1 cellular context compared by ENCODE assay signal in the genomic region with DNA sequence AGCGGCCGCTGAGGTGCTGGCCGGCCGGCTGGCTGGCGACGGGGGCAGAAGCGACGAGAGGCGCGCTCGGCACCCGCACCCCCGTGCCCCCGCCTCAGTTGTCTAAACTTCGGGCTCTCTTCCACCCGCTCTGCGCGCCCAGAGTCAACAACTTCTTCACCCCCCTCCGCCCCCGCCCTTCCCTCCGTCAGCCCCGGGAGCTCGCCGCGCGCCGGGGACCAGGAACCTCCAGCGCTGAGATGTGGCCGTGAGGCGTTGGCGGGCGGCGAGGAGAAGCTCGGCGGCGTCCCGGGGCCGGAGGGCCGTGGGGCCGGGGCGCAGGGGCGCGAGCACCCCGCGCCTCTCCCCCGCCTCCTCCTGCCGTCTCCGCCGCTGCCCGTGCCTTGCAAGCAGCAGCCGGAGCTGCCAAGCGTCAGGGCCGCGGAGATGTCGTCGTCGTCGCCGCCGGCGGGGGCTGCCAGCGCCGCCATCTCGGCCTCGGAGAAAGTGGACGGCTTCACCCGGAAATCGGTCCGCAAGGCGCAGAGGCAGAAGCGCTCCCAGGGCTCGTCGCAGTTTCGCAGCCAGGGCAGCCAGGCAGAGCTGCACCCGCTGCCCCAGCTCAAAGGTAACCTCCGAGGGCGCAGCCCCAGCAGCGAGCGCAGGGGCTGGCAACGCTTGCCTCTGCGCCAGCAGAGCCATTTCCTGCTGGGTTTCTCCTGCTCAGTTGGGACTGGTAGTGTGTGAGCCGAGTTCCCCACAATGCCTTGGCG.
TF ChIP-seq lines count a peak whose summit lies in the region.

No MANE protein-coding gene starts in this region.

TF ChIP-seq in HepG2, 621 proteins besides CTCF, POLR2A, EP300 and RAD21 (continued from another document and continues in another):
- TF ChIP-seq, protein P1, sequence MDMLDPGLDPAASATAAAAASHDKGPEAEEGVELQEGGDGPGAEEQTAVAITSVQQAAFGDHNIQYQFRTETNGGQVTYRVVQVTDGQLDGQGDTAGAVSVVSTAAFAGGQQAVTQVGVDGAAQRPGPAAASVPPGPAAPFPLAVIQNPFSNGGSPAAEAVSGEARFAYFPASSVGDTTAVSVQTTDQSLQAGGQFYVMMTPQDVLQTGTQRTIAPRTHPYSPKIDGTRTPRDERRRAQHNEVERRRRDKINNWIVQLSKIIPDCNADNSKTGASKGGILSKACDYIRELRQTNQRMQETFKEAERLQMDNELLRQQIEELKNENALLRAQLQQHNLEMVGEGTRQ (IDR thresholded peaks at IDR 0.05; ENCODE audit: low read depth, low read length): no peak
- TF ChIP-seq, protein P1 (CRISPR knock-in tag; IDR thresholded peaks at IDR 0.05; ENCODE audit: borderline replicate concordance): no peak
- TF ChIP-seq ONECUT2 (CRISPR knock-in tag; IDR thresholded peaks at IDR 0.05) (no peak), ISL2 (CRISPR knock-in tag; IDR thresholded peaks at IDR 0.05) (no peak), ATRX (CRISPR knock-in tag; IDR thresholded peaks at IDR 0.05; ENCODE audit: borderline replicate concordance) (no peak), ZNF546 (CRISPR knock-in tag; conservative IDR thresholded peaks at IDR 0.05) (no peak), ZNF878 (CRISPR knock-in tag; IDR thresholded peaks at IDR 0.05) (peak; percentile 20; the same call in 1 of the 2 replicates), KDM5B (CRISPR knock-in tag; IDR thresholded peaks at IDR 0.05; ENCODE audit: borderline replicate concordance) (peak; percentile 36; the same call in 1 of the 2 replicates), HNF4A (CRISPR knock-in tag; IDR thresholded peaks at IDR 0.05) (no peak), YEATS4 (CRISPR knock-in tag; IDR thresholded peaks at IDR 0.05; ENCODE audit: borderline replicate concordance) (no peak), MATR3 (CRISPR knock-in tag; IDR thresholded peaks at IDR 0.05) (no peak), CEBPG (CRISPR knock-in tag; IDR thresholded peaks at IDR 0.05) (no peak), PITX1 (CRISPR knock-in tag; IDR thresholded peaks at IDR 0.05) (no peak), CHD2 (IDR thresholded peaks at IDR 0.05; ENCODE audit: low read depth, low read length) (no peak), KLF15 (CRISPR knock-in tag; IDR thresholded peaks at IDR 0.05; ENCODE audit: borderline replicate concordance) (no peak), HOXA3 (CRISPR knock-in tag; IDR thresholded peaks at IDR 0.05) (peak; percentile 38; the same call in 1 of the 2 replicates), CENPT (CRISPR knock-in tag; IDR thresholded peaks at IDR 0.05; ENCODE audit: low read depth) (no peak), LCORL (IDR thresholded peaks at IDR 0.05) (no peak), LCORL (CRISPR knock-in tag; IDR thresholded peaks at IDR 0.05) (0 out of 2 replicates have a peak, but pooled peaks have one; percentile 23), ZNF329 (CRISPR knock-in tag; IDR thresholded peaks at IDR 0.05; ENCODE audit: low read depth) (0 out of 2 replicates have a peak, but pooled peaks have one; percentile 32), ZNF251 (CRISPR knock-in tag; IDR thresholded peaks at IDR 0.05) (no peak), ZNF33A (CRISPR knock-in tag; IDR thresholded peaks at IDR 0.05; ENCODE audit: borderline replicate concordance) (no peak), ZFP82 (CRISPR knock-in tag; IDR thresholded peaks at IDR 0.05; ENCODE audit: borderline replicate concordance) (peak; percentile 39), ZSCAN22 (CRISPR knock-in tag; IDR thresholded peaks at IDR 0.05) (no peak), ZNF33B (CRISPR knock-in tag; IDR thresholded peaks at IDR 0.05) (no peak; the same call in 1 of the 2 replicates), PHB2 (IDR thresholded peaks at IDR 0.05; ENCODE audit: partially characterized antibody) (no peak), ZKSCAN5 (CRISPR knock-in tag; IDR thresholded peaks at IDR 0.05) (no peak), ZFP1 (CRISPR knock-in tag; IDR thresholded peaks at IDR 0.05) (no peak), ZNF567 (CRISPR knock-in tag; IDR thresholded peaks at IDR 0.05; ENCODE audit: borderline replicate concordance) (no peak), MAFF (IDR thresholded peaks at IDR 0.05; ENCODE audit: low read depth, low read length) (no peak), MAFK (conservative IDR thresholded peaks at IDR 0.05 in 1 of 2, IDR thresholded peaks at IDR 0.05 in 1 of 2; ENCODE audit: low read length in 2 of 2) (no peak)
- TF ChIP-seq, protein P2, sequence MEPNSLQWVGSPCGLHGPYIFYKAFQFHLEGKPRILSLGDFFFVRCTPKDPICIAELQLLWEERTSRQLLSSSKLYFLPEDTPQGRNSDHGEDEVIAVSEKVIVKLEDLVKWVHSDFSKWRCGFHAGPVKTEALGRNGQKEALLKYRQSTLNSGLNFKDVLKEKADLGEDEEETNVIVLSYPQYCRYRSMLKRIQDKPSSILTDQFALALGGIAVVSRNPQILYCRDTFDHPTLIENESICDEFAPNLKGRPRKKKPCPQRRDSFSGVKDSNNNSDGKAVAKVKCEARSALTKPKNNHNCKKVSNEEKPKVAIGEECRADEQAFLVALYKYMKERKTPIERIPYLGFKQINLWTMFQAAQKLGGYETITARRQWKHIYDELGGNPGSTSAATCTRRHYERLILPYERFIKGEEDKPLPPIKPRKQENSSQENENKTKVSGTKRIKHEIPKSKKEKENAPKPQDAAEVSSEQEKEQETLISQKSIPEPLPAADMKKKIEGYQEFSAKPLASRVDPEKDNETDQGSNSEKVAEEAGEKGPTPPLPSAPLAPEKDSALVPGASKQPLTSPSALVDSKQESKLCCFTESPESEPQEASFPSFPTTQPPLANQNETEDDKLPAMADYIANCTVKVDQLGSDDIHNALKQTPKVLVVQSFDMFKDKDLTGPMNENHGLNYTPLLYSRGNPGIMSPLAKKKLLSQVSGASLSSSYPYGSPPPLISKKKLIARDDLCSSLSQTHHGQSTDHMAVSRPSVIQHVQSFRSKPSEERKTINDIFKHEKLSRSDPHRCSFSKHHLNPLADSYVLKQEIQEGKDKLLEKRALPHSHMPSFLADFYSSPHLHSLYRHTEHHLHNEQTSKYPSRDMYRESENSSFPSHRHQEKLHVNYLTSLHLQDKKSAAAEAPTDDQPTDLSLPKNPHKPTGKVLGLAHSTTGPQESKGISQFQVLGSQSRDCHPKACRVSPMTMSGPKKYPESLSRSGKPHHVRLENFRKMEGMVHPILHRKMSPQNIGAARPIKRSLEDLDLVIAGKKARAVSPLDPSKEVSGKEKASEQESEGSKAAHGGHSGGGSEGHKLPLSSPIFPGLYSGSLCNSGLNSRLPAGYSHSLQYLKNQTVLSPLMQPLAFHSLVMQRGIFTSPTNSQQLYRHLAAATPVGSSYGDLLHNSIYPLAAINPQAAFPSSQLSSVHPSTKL (CRISPR knock-in tag; IDR thresholded peaks at IDR 0.05): no peak
- TF ChIP-seq, protein P3, sequence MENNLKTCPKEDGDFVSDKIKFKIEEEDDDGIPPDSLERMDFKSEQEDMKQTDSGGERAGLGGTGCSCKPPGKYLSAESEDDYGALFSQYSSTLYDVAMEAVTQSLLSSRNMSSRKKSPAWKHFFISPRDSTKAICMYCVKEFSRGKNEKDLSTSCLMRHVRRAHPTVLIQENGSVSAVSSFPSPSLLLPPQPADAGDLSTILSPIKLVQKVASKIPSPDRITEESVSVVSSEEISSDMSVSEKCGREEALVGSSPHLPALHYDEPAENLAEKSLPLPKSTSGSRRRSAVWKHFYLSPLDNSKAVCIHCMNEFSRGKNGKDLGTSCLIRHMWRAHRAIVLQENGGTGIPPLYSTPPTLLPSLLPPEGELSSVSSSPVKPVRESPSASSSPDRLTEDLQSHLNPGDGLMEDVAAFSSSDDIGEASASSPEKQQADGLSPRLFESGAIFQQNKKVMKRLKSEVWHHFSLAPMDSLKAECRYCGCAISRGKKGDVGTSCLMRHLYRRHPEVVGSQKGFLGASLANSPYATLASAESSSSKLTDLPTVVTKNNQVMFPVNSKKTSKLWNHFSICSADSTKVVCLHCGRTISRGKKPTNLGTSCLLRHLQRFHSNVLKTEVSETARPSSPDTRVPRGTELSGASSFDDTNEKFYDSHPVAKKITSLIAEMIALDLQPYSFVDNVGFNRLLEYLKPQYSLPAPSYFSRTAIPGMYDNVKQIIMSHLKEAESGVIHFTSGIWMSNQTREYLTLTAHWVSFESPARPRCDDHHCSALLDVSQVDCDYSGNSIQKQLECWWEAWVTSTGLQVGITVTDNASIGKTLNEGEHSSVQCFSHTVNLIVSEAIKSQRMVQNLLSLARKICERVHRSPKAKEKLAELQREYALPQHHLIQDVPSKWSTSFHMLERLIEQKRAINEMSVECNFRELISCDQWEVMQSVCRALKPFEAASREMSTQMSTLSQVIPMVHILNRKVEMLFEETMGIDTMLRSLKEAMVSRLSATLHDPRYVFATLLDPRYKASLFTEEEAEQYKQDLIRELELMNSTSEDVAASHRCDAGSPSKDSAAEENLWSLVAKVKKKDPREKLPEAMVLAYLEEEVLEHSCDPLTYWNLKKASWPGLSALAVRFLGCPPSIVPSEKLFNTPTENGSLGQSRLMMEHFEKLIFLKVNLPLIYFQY (CRISPR knock-in tag; IDR thresholded peaks at IDR 0.05; ENCODE audit: borderline replicate concordance): no peak
- TF ChIP-seq, protein P4, sequence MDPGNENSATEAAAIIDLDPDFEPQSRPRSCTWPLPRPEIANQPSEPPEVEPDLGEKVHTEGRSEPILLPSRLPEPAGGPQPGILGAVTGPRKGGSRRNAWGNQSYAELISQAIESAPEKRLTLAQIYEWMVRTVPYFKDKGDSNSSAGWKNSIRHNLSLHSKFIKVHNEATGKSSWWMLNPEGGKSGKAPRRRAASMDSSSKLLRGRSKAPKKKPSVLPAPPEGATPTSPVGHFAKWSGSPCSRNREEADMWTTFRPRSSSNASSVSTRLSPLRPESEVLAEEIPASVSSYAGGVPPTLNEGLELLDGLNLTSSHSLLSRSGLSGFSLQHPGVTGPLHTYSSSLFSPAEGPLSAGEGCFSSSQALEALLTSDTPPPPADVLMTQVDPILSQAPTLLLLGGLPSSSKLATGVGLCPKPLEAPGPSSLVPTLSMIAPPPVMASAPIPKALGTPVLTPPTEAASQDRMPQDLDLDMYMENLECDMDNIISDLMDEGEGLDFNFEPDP (CRISPR knock-in tag; conservative IDR thresholded peaks at IDR 0.05): no peak
- TF ChIP-seq, protein P5, sequence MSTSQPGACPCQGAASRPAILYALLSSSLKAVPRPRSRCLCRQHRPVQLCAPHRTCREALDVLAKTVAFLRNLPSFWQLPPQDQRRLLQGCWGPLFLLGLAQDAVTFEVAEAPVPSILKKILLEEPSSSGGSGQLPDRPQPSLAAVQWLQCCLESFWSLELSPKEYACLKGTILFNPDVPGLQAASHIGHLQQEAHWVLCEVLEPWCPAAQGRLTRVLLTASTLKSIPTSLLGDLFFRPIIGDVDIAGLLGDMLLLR (CRISPR knock-in tag; IDR thresholded peaks at IDR 0.05): no peak
- TF ChIP-seq, protein P6, sequence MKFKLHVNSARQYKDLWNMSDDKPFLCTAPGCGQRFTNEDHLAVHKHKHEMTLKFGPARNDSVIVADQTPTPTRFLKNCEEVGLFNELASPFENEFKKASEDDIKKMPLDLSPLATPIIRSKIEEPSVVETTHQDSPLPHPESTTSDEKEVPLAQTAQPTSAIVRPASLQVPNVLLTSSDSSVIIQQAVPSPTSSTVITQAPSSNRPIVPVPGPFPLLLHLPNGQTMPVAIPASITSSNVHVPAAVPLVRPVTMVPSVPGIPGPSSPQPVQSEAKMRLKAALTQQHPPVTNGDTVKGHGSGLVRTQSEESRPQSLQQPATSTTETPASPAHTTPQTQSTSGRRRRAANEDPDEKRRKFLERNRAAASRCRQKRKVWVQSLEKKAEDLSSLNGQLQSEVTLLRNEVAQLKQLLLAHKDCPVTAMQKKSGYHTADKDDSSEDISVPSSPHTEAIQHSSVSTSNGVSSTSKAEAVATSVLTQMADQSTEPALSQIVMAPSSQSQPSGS (CRISPR knock-in tag; IDR thresholded peaks at IDR 0.05): no peak
- TF ChIP-seq, protein P7, sequence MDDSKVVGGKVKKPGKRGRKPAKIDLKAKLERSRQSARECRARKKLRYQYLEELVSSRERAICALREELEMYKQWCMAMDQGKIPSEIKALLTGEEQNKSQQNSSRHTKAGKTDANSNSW (CRISPR knock-in tag; IDR thresholded peaks at IDR 0.05; ENCODE audit: borderline replicate concordance): 0 out of 2 replicates have a peak, but pooled peaks have one; percentile 16
- TF ChIP-seq, protein P8, sequence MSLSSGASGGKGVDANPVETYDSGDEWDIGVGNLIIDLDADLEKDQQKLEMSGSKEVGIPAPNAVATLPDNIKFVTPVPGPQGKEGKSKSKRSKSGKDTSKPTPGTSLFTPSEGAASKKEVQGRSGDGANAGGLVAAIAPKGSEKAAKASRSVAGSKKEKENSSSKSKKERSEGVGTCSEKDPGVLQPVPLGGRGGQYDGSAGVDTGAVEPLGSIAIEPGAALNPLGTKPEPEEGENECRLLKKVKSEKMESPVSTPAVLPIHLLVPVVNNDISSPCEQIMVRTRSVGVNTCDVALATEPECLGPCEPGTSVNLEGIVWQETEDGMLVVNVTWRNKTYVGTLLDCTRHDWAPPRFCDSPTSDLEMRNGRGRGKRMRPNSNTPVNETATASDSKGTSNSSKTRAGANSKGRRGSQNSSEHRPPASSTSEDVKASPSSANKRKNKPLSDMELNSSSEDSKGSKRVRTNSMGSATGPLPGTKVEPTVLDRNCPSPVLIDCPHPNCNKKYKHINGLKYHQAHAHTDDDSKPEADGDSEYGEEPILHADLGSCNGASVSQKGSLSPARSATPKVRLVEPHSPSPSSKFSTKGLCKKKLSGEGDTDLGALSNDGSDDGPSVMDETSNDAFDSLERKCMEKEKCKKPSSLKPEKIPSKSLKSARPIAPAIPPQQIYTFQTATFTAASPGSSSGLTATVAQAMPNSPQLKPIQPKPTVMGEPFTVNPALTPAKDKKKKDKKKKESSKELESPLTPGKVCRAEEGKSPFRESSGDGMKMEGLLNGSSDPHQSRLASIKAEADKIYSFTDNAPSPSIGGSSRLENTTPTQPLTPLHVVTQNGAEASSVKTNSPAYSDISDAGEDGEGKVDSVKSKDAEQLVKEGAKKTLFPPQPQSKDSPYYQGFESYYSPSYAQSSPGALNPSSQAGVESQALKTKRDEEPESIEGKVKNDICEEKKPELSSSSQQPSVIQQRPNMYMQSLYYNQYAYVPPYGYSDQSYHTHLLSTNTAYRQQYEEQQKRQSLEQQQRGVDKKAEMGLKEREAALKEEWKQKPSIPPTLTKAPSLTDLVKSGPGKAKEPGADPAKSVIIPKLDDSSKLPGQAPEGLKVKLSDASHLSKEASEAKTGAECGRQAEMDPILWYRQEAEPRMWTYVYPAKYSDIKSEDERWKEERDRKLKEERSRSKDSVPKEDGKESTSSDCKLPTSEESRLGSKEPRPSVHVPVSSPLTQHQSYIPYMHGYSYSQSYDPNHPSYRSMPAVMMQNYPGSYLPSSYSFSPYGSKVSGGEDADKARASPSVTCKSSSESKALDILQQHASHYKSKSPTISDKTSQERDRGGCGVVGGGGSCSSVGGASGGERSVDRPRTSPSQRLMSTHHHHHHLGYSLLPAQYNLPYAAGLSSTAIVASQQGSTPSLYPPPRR (CRISPR knock-in tag; IDR thresholded peaks at IDR 0.05; ENCODE audit: borderline replicate concordance): no peak
